8 cellular contexts compared by ENCODE assay signal in the genomic region with DNA sequence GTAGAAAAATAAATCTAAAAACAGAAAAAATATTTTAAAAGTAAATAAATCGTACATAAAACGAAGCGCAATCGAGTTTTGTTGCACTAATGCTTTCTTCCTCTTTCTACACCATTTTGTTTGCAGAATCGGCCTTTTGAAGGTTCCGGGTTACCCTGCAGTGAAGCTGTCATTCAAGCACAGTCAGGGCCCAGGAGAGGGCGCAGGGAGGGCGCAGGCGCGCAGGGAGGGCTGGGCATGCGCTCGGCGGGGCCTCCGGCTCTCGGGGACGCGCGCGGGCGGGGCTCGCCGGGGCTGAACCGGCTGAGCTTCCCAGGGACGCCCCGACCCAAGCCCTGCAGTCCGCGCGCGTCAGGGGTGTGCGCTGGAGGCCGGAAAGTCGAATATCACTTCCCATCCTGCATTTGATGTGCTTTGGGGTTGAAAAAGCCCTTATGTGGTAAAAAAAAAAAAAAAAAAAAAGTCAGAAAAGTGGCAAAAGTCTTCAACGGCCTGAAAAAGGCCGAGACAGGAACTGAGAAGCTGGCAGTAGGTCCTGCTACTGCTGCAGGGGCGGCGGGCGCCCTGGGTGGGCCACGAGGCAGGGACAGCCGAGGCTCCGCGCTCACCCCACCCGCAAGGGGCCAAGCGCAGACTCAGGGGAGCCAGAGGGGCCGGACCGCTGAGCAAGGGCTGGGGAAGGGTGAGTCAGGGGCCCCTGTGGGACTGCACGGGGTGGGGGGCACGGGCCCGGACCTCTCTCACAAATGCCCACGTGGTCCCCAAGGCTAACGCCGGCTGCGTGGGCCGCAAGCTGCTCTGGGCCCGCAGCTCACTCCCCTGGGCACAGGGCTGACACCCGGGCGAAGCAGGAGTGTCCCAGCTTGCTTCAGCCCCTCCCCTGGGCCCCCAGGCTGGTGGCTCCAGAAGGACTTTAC. TPM values are rescaled to one million over a fixed set of nuclear protein-coding genes. Genes with fewer than 3 reads are reported as not detected.
DNase-seq lines count a peak whose midpoint lies in the region; TF ChIP-seq lines count a peak whose summit lies in the region.

No MANE protein-coding gene starts in this region.

- no peaks in the 10 kb centered on the region for H3K23me2 ChIP-seq in H9 (ENCODE audit: insufficient read length, low read depth, low read length, poor library complexity, severe bottlenecking)

- no peak overlapping the region for H3K56ac ChIP-seq in H9 (ENCODE audit: insufficient read length, low read depth, low read length)

- H2BK20ac ChIP-seq in H9 (ENCODE audit: low read depth, low read length, poor library complexity, severe bottlenecking): no peak overlapping the region

- peak; percentile 47; the same call in 2 of the 3 replicates for TF ChIP-seq CTCF in H9 (conservative IDR thresholded peaks at IDR 0.05)
- TF ChIP-seq CTCF in left ventricle myocardium inferior (IDR thresholded peaks at IDR 0.05; ENCODE audit: borderline replicate concordance): peak; percentile 57
- TF ChIP-seq CTCF in type B pancreatic cell (conservative IDR thresholded peaks at IDR 0.05): peak; percentile 52

- no peaks in the 10 kb centered on the region for H3K27me3 ChIP-seq in H9 (ENCODE audit: insufficient read depth, low read length)
- H3K27me3 ChIP-seq in MG63: no peaks in the 10 kb centered on the region
- H3K27me3 ChIP-seq in left ventricle myocardium inferior (ENCODE audit: low read depth): no peaks in the 10 kb centered on the region

- no peaks in the 10 kb centered on the region for H3K79me1 ChIP-seq in H9 (ENCODE audit: insufficient read depth, low read depth, low read length, poor library complexity, severe bottlenecking)

- no peak overlapping the region for H3T11ph ChIP-seq in H9 (ENCODE audit: low read length)

- no peak overlapping the region for H2AK5ac ChIP-seq in H9 (ENCODE audit: insufficient read length, low read length)

- no peaks in the 10 kb centered on the region for H3K79me2 ChIP-seq in H9 (ENCODE audit: insufficient read depth, low read length)

- H3K9ac ChIP-seq in H9 (ENCODE audit: extremely low read depth, insufficient read length, low read length): no peak overlapping the region

- no peaks in the 10 kb centered on the region for H3K27me3 Mint-ChIP-seq in H9 (ENCODE audit: low read depth)
- H3K27me3 Mint-ChIP-seq in T-helper 1 cell treated with Interleukin-12 subunit alpha and Interleukin-12 subunit beta and Interleukin-4 antibody, amounts not matched to agents 30 μg/mL and 1 μg/mL, for 36 hours (ENCODE audit: low read depth): peaks cover 11% of the 10 kb centered on the region
- no peaks in the 10 kb centered on the region for H3K27me3 Mint-ChIP-seq in type B pancreatic cell

- H3K9me3 ChIP-seq in H9 (ENCODE audit: control insufficient read depth, low read depth, low read length): no peaks in the 10 kb centered on the region
- H3K9me3 ChIP-seq in MG63: peaks cover 5% of the 10 kb centered on the region
- peaks cover 5% of the 10 kb centered on the region for H3K9me3 ChIP-seq in left ventricle myocardium inferior (replicated peaks)

- no peak overlapping the region for H3K18ac ChIP-seq in H9 (ENCODE audit: insufficient read length, low read depth, low read length)

- H3K27ac ChIP-seq in H9 (ENCODE audit: insufficient read length, low read depth, low read length): no peak overlapping the region
- peak overlapping the region; percentile 89 for H3K27ac ChIP-seq in left ventricle myocardium inferior (replicated peaks)

- no peak overlapping the region for H2AFZ ChIP-seq in H9 (ENCODE audit: low read length)

- H3K9me3 Mint-ChIP-seq in H9 (peaks cover 0 to 8% of the 10 kb centered on the region in 2 experiments; a peak in 1 of 5 replicates), type B pancreatic cell (no peaks in the 10 kb centered on the region)
- peaks cover 38% of the 10 kb centered on the region for H3K9me3 Mint-ChIP-seq in T-helper 1 cell treated with Interleukin-12 subunit alpha and Interleukin-12 subunit beta and Interleukin-4 antibody, amounts not matched to agents 30 μg/mL and 1 μg/mL, for 36 hours

- peak overlapping the region; percentile 40; the same call in 1 of the 2 replicates for H3K14ac ChIP-seq in H9 (ENCODE audit: insufficient read depth, low read length)

- peak overlapping the region; percentile 30 for H3K4me2 ChIP-seq in H9 (ENCODE audit: insufficient read depth, insufficient read length, low read length)

- no peak overlapping the region for H2BK15ac ChIP-seq in H9 (ENCODE audit: low read depth, low read length)

- no CpG with 5 or more reads among the region's 56 CpGs for WGBS in H9 (ENCODE audit: extremely low coverage, insufficient read length, low lambda C conversion rate)

- H2BK120ac ChIP-seq in H9 (ENCODE audit: low read depth, low read length, poor library complexity, severe bottlenecking): no peak overlapping the region

- peaks cover 8 to 13% (median 10%) of the 10 kb centered on the region in 3 experiments; a peak in 6 of 7 replicates for H3K36me3 Mint-ChIP-seq in H9 (ENCODE audit: insufficient read depth in 1 of 3, low read depth in 3 of 3)
- H3K36me3 Mint-ChIP-seq in T-helper 1 cell treated with Interleukin-12 subunit alpha and Interleukin-12 subunit beta and Interleukin-4 antibody, amounts not matched to agents 30 μg/mL and 1 μg/mL, for 36 hours (ENCODE audit: low read depth): peaks cover 6% of the 10 kb centered on the region
- no peaks in the 10 kb centered on the region for H3K36me3 Mint-ChIP-seq in type B pancreatic cell

- H4K91ac ChIP-seq in H9 (ENCODE audit: insufficient read length, low read depth, low read length): no peak overlapping the region

- no peak overlapping the region for H3K4me3 ChIP-seq in MG63
- peak overlapping the region; percentile 62 for H3K4me3 ChIP-seq in left ventricle myocardium inferior

- peak; percentile 57 for DNase-seq in GDM1 (lab: John Stamatoyannopoulos, UW)
- peak; percentile 91 for DNase-seq in H9
- peak; percentile 81 for DNase-seq in MG63
- DNase-seq in amniotic stem cell (lab: John Stamatoyannopoulos, UW): peak; percentile 42
- peak; percentile 93 for DNase-seq in left ventricle myocardium inferior
- peak; percentile 97 for DNase-seq in posterior vena cava (ENCODE audit: low spot score)
- DNase-seq in type B pancreatic cell (ENCODE audit: extremely low spot score, unreplicated experiment): peak; percentile 92

- H3K4ac ChIP-seq in H9 (ENCODE audit: low read depth, low read length): no peak overlapping the region

- H4K8ac ChIP-seq in H9 (replicated peaks; ENCODE audit: insufficient read length, low read depth, low read length): no peak overlapping the region

- no peak overlapping the region for H2BK5ac ChIP-seq in H9 (ENCODE audit: insufficient read length, low read length)

- H3K36me3 ChIP-seq in MG63: peaks cover 51% of the 10 kb centered on the region
- H3K36me3 ChIP-seq in left ventricle myocardium inferior: peaks cover 4% of the 10 kb centered on the region

- peaks cover 10 to 14% of the 10 kb centered on the region in 2 experiments for H3K4me1 Mint-ChIP-seq in H9
- H3K4me1 Mint-ChIP-seq in T-helper 1 cell treated with Interleukin-12 subunit alpha and Interleukin-12 subunit beta and Interleukin-4 antibody, amounts not matched to agents 30 μg/mL and 1 μg/mL, for 36 hours (ENCODE audit: low read depth): peaks cover 6% of the 10 kb centered on the region
- no peaks in the 10 kb centered on the region for H3K4me1 Mint-ChIP-seq in type B pancreatic cell (ENCODE audit: unreplicated experiment)

- intact Hi-C loops in left ventricle myocardium inferior (cut with micrococcal nuclease): no loop called here
- intact Hi-C loops in posterior vena cava (cut with DNase I): no loop called here

- H3K4me3 Mint-ChIP-seq in H9: peak overlapping the region in 1 of 2 experiments; percentile 34; a peak in 1 of 5 replicates
- H3K4me3 Mint-ChIP-seq in T-helper 1 cell treated with Interleukin-12 subunit alpha and Interleukin-12 subunit beta and Interleukin-4 antibody, amounts not matched to agents 30 μg/mL and 1 μg/mL, for 36 hours: peak overlapping the region; percentile 36
- peak overlapping the region; percentile 79 for H3K4me3 Mint-ChIP-seq in type B pancreatic cell

- no peak overlapping the region for H4K5ac ChIP-seq in H9 (ENCODE audit: insufficient read length, low read depth, low read length)

- no peak overlapping the region for H2BK12ac ChIP-seq in H9 (ENCODE audit: insufficient read length, low read depth, low read length)

- H4K20me1 ChIP-seq in H9 (ENCODE audit: control insufficient read depth, insufficient read depth, insufficient read length): no peaks in the 10 kb centered on the region

- H3K4me1 ChIP-seq in H9 (ENCODE audit: insufficient read depth, low read length): 0 out of 2 replicates have a peak, but pooled peaks cover 3% of the 10 kb centered on the region
- peaks cover 18% of the 10 kb centered on the region for H3K4me1 ChIP-seq in left ventricle myocardium inferior

- no peak overlapping the region for H3K23ac ChIP-seq in H9 (ENCODE audit: insufficient read length, low read depth, low read length)

- H3K27ac Mint-ChIP-seq in H9: no peak overlapping the region
- no peak overlapping the region for H3K27ac Mint-ChIP-seq in T-helper 1 cell treated with Interleukin-12 subunit alpha and Interleukin-12 subunit beta and Interleukin-4 antibody, amounts not matched to agents 30 μg/mL and 1 μg/mL, for 36 hours
- no peak overlapping the region for H3K27ac Mint-ChIP-seq in type B pancreatic cell

RNA-seq across cellular contexts. Expression of gene THBS2, which starts 40.5 kb away (rescaled TPM):
- total RNA-seq in H9 (2021) (14.7 and 15.5 TPM in 2 replicates), left ventricle myocardium inferior (6.9 TPM), posterior vena cava (100 to 1,000 TPM; 358 to 373 TPM), type B pancreatic cell (ENCODE audit: low replicate concordance) (0.40 and 4.2 TPM in 2 replicates)
- total RNA-seq in MG63 (2014; rRNA removed; shearing (Covaris generic); ENCODE audit: low replicate concordance): 165 and 194 TPM in 2 replicates

Comparison
In these comparisons a context has a peak if more than half of its experiments do, and no peak if none do; other contexts are left out.
1. DNase-seq: peak in every context shown above with its lines; median percentile 97 in posterior vena cava; 93 in left ventricle myocardium inferior; 92 in type B pancreatic cell; 91 in H9; 81 in MG63; 57 in GDM1; 42 in amniotic stem cell.
2. RNA of gene THBS2, which starts 40.5 kb away (total RNA-seq): 358 to 373 TPM in posterior vena cava and 165 to 194 TPM in MG63; 14.7 to 15.5 TPM in H9, 6.9 TPM in left ventricle myocardium inferior (single experiment) and 0.40 to 4.2 TPM in type B pancreatic cell; every median in the first group is over 10 times any median in the second.
3. Peak in every context shown above with its lines, with median percentiles within 50 percentile points of each other: CTCF ChIP-seq.